In the genomic region with DNA sequence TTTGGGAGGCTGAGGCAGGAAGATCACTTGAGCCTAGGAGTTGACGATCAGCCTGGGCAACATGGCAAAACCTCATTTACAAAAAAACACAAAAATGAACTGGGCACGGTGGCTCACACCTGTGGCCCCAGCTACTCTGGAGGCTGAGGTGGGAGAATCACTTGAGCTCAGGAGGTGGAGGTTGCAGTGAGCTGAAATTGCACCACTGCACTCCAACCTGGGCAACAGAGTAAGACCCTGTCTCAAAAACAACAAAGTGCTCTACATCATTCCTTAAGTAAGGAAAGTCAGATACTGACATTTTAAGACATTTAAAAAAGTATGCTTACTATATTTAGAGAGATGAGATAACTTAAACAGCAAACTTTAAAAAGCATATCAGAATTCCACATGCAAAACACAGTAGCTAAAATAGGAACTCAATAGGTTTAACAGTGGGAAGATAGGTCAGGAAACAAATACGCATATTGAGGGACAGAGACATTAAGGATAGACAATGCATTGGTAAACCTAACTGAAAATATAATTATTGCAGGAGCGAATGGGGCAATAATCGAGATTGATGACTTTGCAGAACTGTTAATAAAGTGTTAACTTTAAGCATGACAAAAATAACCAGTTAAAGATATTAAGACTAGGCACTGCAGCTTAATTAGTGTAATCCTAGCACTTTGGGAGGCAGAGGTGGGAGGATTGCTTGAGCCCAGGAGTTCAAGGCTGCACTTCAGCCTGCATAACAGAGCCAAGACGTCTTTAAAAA, we compare ENCODE assay signal across 3 cellular contexts.
TF ChIP-seq lines count a peak whose summit lies in the region.

No MANE protein-coding gene starts in this region.

TF ChIP-seq in HEK293, 187 proteins besides CTCF, POLR2A, EP300 and RAD21:
- no peak for TF ChIP-seq ZFHX2 (tag by site-specific recombination; conservative IDR thresholded peaks at IDR 0.05)
- TF ChIP-seq, protein P1, sequence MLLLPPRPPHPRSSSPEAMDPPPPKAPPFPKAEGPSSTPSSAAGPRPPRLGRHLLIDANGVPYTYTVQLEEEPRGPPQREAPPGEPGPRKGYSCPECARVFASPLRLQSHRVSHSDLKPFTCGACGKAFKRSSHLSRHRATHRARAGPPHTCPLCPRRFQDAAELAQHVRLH (tag by site-specific recombination; IDR thresholded peaks at IDR 0.05) = no peak
- TF ChIP-seq, protein P2, sequence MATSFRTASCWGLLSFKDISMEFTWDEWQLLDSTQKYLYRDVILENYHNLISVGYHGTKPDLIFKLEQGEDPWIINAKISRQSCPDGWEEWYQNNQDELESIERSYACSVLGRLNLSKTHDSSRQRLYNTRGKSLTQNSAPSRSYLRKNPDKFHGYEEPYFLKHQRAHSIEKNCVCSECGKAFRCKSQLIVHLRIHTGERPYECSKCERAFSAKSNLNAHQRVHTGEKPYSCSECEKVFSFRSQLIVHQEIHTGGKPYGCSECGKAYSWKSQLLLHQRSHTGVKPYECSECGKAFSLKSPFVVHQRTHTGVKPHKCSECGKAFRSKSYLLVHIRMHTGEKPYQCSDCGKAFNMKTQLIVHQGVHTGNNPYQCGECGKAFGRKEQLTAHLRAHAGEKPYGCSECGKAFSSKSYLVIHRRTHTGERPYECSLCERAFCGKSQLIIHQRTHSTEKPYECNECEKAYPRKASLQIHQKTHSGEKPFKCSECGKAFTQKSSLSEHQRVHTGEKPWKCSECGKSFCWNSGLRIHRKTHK (tag by site-specific recombination; IDR thresholded peaks at IDR 0.05) = no peak
- no peak for TF ChIP-seq ZNF223 (tag by site-specific recombination; IDR thresholded peaks at IDR 0.05)
- TF ChIP-seq ZSCAN30 (tag by site-specific recombination; IDR thresholded peaks at IDR 0.05) = no peak
- no peak for TF ChIP-seq YY1 (tag by site-specific recombination; IDR thresholded peaks at IDR 0.05)
- 0 out of 2 replicates have a peak, but pooled peaks have one; percentile 10 for TF ChIP-seq SCRT1 (tag by site-specific recombination; IDR thresholded peaks at IDR 0.05; ENCODE audit: borderline replicate concordance)
- TF ChIP-seq ZNF121 (tag by site-specific recombination; IDR thresholded peaks at IDR 0.05) = peak; percentile 72; the same call in 1 of the 2 replicates

TF ChIP-seq in GM12878, 131 proteins besides CTCF, POLR2A, EP300 and RAD21:
- TF ChIP-seq SMAD1 (IDR thresholded peaks at IDR 0.05; ENCODE audit: low read depth, partially characterized antibody) = no peak
- TF ChIP-seq RBBP5 (conservative IDR thresholded peaks at IDR 0.05) = no peak
- TF ChIP-seq POLR2AphosphoS5 (IDR thresholded peaks at IDR 0.05; ENCODE audit: low read length) = peak; percentile 13; the same call in 1 of the 2 replicates
- TF ChIP-seq NR2C1 (IDR thresholded peaks at IDR 0.05) = no peak
- no peak for TF ChIP-seq CHD2 (IDR thresholded peaks at IDR 0.05; ENCODE audit: borderline replicate concordance, low read depth, low read length)

TF ChIP-seq in neural cell, 6 proteins besides CTCF, POLR2A, EP300 and RAD21:
- TF ChIP-seq SMC3 (conservative IDR thresholded peaks at IDR 0.05; ENCODE audit: poor library complexity) (no peak), TAF1 (IDR thresholded peaks at IDR 0.05; ENCODE audit: low read depth) (no peak), MXI1 (conservative IDR thresholded peaks at IDR 0.05; ENCODE audit: poor library complexity, severe bottlenecking) (no peak), EZH2 (IDR thresholded peaks at IDR 0.05; ENCODE audit: borderline replicate concordance, insufficient read depth, low read length, poor library complexity, severe bottlenecking) (no peak), POLR2AphosphoS5 (IDR thresholded peaks at IDR 0.05) (peak; percentile 8)
- TF ChIP-seq, protein P3, sequence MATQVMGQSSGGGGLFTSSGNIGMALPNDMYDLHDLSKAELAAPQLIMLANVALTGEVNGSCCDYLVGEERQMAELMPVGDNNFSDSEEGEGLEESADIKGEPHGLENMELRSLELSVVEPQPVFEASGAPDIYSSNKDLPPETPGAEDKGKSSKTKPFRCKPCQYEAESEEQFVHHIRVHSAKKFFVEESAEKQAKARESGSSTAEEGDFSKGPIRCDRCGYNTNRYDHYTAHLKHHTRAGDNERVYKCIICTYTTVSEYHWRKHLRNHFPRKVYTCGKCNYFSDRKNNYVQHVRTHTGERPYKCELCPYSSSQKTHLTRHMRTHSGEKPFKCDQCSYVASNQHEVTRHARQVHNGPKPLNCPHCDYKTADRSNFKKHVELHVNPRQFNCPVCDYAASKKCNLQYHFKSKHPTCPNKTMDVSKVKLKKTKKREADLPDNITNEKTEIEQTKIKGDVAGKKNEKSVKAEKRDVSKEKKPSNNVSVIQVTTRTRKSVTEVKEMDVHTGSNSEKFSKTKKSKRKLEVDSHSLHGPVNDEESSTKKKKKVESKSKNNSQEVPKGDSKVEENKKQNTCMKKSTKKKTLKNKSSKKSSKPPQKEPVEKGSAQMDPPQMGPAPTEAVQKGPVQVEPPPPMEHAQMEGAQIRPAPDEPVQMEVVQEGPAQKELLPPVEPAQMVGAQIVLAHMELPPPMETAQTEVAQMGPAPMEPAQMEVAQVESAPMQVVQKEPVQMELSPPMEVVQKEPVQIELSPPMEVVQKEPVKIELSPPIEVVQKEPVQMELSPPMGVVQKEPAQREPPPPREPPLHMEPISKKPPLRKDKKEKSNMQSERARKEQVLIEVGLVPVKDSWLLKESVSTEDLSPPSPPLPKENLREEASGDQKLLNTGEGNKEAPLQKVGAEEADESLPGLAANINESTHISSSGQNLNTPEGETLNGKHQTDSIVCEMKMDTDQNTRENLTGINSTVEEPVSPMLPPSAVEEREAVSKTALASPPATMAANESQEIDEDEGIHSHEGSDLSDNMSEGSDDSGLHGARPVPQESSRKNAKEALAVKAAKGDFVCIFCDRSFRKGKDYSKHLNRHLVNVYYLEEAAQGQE (IDR thresholded peaks at IDR 0.05; ENCODE audit: borderline replicate concordance) = no peak
